9 cellular contexts compared by ENCODE assay signal in the genomic region with DNA sequence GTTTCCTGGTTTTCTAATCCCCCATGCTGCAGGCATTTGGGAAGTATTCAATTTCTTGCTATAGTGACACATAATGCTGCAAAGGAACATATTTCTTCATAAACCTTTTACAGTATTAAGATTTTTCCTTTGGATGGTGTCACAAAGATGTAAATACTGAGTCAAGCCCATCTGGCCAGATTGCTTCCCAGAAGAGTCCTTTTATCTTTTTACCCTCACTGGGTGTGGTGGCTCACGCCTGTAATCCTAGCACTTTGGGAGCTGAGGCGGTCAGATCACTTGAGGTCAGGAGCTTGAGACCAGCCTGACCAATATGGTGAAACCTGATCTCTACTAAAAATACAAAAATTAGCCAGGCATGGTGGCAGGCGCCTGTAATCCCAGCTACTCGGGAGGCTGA. TPM values are rescaled to one million over a fixed set of nuclear protein-coding genes. Genes with fewer than 3 reads are reported as not detected.
"Had no signal": no experiment of that assay in that cellular context is flagged by ENCODE, and none has a peak within 500 bp of the region (broad histone marks: within the 10 kb centered on the region; RNA-seq: fewer than 3 reads in every experiment).

No MANE protein-coding gene starts in this region.

RNA-seq across cellular contexts. Expression of gene XKR7, which starts 38.3 kb away (rescaled TPM):
- total RNA-seq: activated CD4-positive, alpha-beta memory T cell treated with anti-CD3 and anti-CD28 coated beads for 36 hours; activated T-cell treated with anti-CD3 and anti-CD28 coated beads, Interleukin-2, amount 50 U/mL, for 4 hours; activated T-helper 1 cell treated with anti-CD3 and anti-CD28 coated beads, Interleukin-12 subunit alpha, Interleukin-12 subunit beta, Interleukin-2, Interleukin-4 antibody, amounts not matched to agents 30 ng/mL and 10 ng/mL and 1 ng/mL, durations not matched to agents 14 hours and 24 hours and 36 hours; breast epithelium; cardiac septum; PC-9; Right ventricle myocardium superior had no signal

RNA-seq across cellular contexts. Expression of gene TTLL9, which starts 59.2 kb away (rescaled TPM):
- total RNA-seq: activated CD4-positive, alpha-beta memory T cell treated with anti-CD3 and anti-CD28 coated beads for 36 hours; activated naive CD4-positive, alpha-beta T cell treated with anti-CD3 and anti-CD28 coated beads for 36 hours; activated naive CD4-positive, alpha-beta T cell treated with anti-CD3 and anti-CD28 coated beads, Interleukin-2, amount 50 U/mL, for 72 hours; activated T-cell treated with anti-CD3 and anti-CD28 coated beads, Interleukin-2, amount 50 U/mL, for 4 hours; activated T-helper 1 cell treated with anti-CD3 and anti-CD28 coated beads, Interleukin-12 subunit alpha, Interleukin-12 subunit beta, Interleukin-2, Interleukin-4 antibody, amounts not matched to agents 30 ng/mL and 10 ng/mL and 1 ng/mL, durations not matched to agents 14 hours and 24 hours and 36 hours; cardiac septum; Right ventricle myocardium superior had no signal

RNA-seq across cellular contexts. Expression of gene DUSP15, which starts 59.3 kb away (rescaled TPM):
- total RNA-seq: activated CD4-positive, alpha-beta memory T cell treated with anti-CD3 and anti-CD28 coated beads for 36 hours; activated naive CD4-positive, alpha-beta T cell treated with anti-CD3 and anti-CD28 coated beads for 36 hours; activated naive CD4-positive, alpha-beta T cell treated with anti-CD3 and anti-CD28 coated beads, Interleukin-2, amount 50 U/mL, for 72 hours; activated T-cell treated with anti-CD3 and anti-CD28 coated beads, Interleukin-2, amount 50 U/mL, for 4 hours; activated T-helper 1 cell treated with anti-CD3 and anti-CD28 coated beads, Interleukin-12 subunit alpha, Interleukin-12 subunit beta, Interleukin-2, Interleukin-4 antibody, amounts not matched to agents 30 ng/mL and 10 ng/mL and 1 ng/mL, durations not matched to agents 14 hours and 24 hours and 36 hours; PC-9 had no signal
